ENCODE assay signal across 38 cellular contexts in genomic region chr19:33220735-33221134, GRCh38. TPM values are rescaled to one million over a fixed set of nuclear protein-coding genes. Genes with fewer than 3 reads are reported as not detected.
"Had no signal": no experiment of that assay in that cellular context is flagged by ENCODE, and none has a peak within 500 bp of the region (broad histone marks: within the 10 kb centered on the region; RNA-seq: fewer than 3 reads in every experiment).

No MANE protein-coding gene starts in this region.

- FAIRE-seq: astrocyte, TTC549 had no signal

- H3K9me3 ChIP-seq: adrenal gland, body of pancreas, breast epithelium had no signal

- H3K4me3 ChIP-seq: adrenal gland, body of pancreas, breast epithelium had no signal

- ATAC-seq: activated CD8-positive, alpha-beta T cell treated with anti-CD3 and anti-CD28 coated beads for 36 hours; activated naive CD4-positive, alpha-beta T cell treated with anti-CD3 and anti-CD28 coated beads, Interleukin-2, amount 50 U/mL, for 72 hours; activated T-cell treated with anti-CD3 and anti-CD28 coated beads, Interleukin-2, amount 50 U/mL, for 4 hours; activated T-cell treated with anti-CD3 and anti-CD28 coated beads, Interleukin-2, amount 50 U/mL, for 72 hours; activated T-helper 17 cell treated with anti-CD3 and anti-CD28 coated beads, Interleukin-2, amount 50 U/mL, for 72 hours; body of pancreas; T-helper 17 cell had no signal

- H3K27ac ChIP-seq: adrenal gland, body of pancreas, brain microvascular endothelial cell, breast epithelium, VCaP had no signal

- H3K4me1 ChIP-seq: breast epithelium had no signal

- H3K36me3 ChIP-seq: adrenal gland, brain microvascular endothelial cell, breast epithelium had no signal

- DNase-seq: activated B cell treated with CpG ODN at 0.5 μM for 24 hours; activated CD4-positive, alpha-beta memory T cell treated with anti-CD3 and anti-CD28 coated beads for 36 hours; activated CD4-positive, alpha-beta T cell treated with anti-CD3 and anti-CD28 coated beads for 4 hours; activated CD4-positive, alpha-beta T cell treated with anti-CD3 and anti-CD28 coated beads, Interleukin-2, amount 10 ng/mL, durations not matched to agents 24 days and 14 days; activated CD4-positive, alpha-beta T cell treated with anti-CD3 and anti-CD28 coated beads, Interleukin-2, amount 50 U/mL, for 1 hour; activated CD4-positive, alpha-beta T cell treated with anti-CD3 and anti-CD28 coated beads, Interleukin-2, amount 50 U/mL, for 4 hours; activated CD4-positive, CD25-positive, alpha-beta regulatory T cell treated with anti-CD3 and anti-CD28 coated beads, Interleukin-2, amount 50 U/mL, for 72 hours; activated CD8-positive, alpha-beta memory T cell treated with anti-CD3 and anti-CD28 coated beads, Interleukin-2, amount 50 U/mL, for 4 hours; activated CD8-positive, alpha-beta T cell treated with anti-CD3 and anti-CD28 coated beads for 36 hours; activated effector memory CD4-positive, alpha-beta T cell treated with anti-CD3 and anti-CD28 coated beads, Interleukin-2, amount 50 U/mL, for 16 hours; activated gamma-delta T cell treated with Interleukin-2 at 50 U/mL for 16 hours; activated naive CD4-positive, alpha-beta T cell; activated naive CD4-positive, alpha-beta T cell treated with anti-CD3 and anti-CD28 coated beads for 36 hours; activated naive CD4-positive, alpha-beta T cell treated with anti-CD3 and anti-CD28 coated beads, Interleukin-2, amount 50 U/mL, for 16 hours; activated naive CD8-positive, alpha-beta T cell treated with anti-CD3 and anti-CD28 coated beads for 36 hours; activated T-cell treated with anti-CD3 and anti-CD28 coated beads for 4 hours; activated T-cell treated with anti-CD3 and anti-CD28 coated beads, Interleukin-2, amount 50 U/mL, for 1 hour; activated T-cell treated with anti-CD3 and anti-CD28 coated beads, Interleukin-2, amount 50 U/mL, for 4 hours; activated T-cell treated with anti-CD3 and anti-CD28 coated beads, Interleukin-2, amount 50 U/mL, for 72 hours; adrenal gland; amniotic stem cell; aorta; body of pancreas; brain microvascular endothelial cell; central memory CD4-positive, alpha-beta T cell; T-helper 17 cell; T-helper 9 cell had no signal

RNA-seq across cellular contexts. Expression of gene SLC7A10, which starts 4.9 kb away (rescaled TPM):
- total RNA-seq: activated B cell treated with CpG ODN at 0.5 μM for 24 hours; activated CD4-positive, alpha-beta memory T cell treated with anti-CD3 and anti-CD28 coated beads for 36 hours; activated CD4-positive, alpha-beta T cell treated with anti-CD3 and anti-CD28 coated beads, Interleukin-2, amount 10 ng/mL, durations not matched to agents 24 days and 14 days; activated CD8-positive, alpha-beta memory T cell treated with anti-CD3 and anti-CD28 coated beads for 36 hours; activated CD8-positive, alpha-beta T cell treated with anti-CD3 and anti-CD28 coated beads for 36 hours; activated naive CD4-positive, alpha-beta T cell treated with anti-CD3 and anti-CD28 coated beads for 36 hours; activated naive CD4-positive, alpha-beta T cell treated with anti-CD3 and anti-CD28 coated beads, Interleukin-2, amount 50 U/mL, for 72 hours; activated naive CD8-positive, alpha-beta T cell treated with anti-CD3 and anti-CD28 coated beads for 36 hours; activated T-cell treated with anti-CD3 and anti-CD28 coated beads, Interleukin-2, amount 50 U/mL, for 4 hours; activated T-cell treated with anti-CD3 and anti-CD28 coated beads, Interleukin-2, amount 50 U/mL, for 72 hours; activated T-helper 1 cell treated with anti-CD3 and anti-CD28 coated beads, Interleukin-12 subunit alpha, Interleukin-12 subunit beta, Interleukin-2, Interleukin-4 antibody, amounts not matched to agents 30 ng/mL and 10 ng/mL and 1 ng/mL, durations not matched to agents 14 hours and 24 hours and 36 hours; activated T-helper 17 cell treated with anti-CD3 and anti-CD28 coated beads, Interleukin-2, amount 50 U/mL, for 72 hours; cardiac septum; T-helper 1 cell treated with Interleukin-12 subunit alpha and Interleukin-12 subunit beta and Interleukin-4 antibody, amounts not matched to agents 30 ng/mL and 1 ng/mL, for 36 hours; T-helper 17 cell; T-helper 2 cell treated with Interferon-gamma antibody and Interleukin-4, amounts not matched to agents 100 ng/mL and 5 ng/mL, for 36 hours had no signal
- polyA plus RNA-seq: aorta had no signal

RNA-seq across cellular contexts. Expression of gene LRP3, which starts 26.6 kb away (rescaled TPM):
- total RNA-seq: activated B cell treated with CpG ODN at 0.5 μM for 24 hours; activated T-helper 17 cell treated with anti-CD3 and anti-CD28 coated beads, Interleukin-2, amount 50 U/mL, for 72 hours had no signal
